Comparison of ENCODE assay signal across 14 cellular contexts in the genomic region with DNA sequence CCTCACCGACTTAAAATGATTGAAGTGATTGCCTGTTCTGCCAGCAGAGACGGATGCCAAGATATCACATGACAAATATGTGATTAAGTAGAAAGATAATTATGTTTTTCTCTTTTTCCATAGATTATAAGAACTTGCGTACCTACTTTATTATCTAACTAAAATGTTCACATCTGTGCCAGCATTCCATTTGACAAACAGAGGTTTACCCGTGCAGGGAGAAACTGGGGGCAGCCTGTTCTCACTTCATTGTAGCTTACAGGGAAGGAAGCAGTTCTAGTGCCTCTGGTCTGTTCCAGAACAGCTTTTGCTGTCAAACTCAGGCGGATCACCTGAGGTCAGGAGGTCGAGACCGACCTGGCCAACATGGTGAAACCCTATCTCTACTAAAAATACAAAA. TPM values are rescaled to one million over a fixed set of nuclear protein-coding genes. Genes with fewer than 3 reads are reported as not detected.
A peak's percentile ranks its signal among the peaks of the same experiment; 100 is the strongest.
DNase-seq lines count a peak whose midpoint lies in the region; ATAC-seq and TF ChIP-seq lines count a peak whose summit lies in the region.
"Had no signal": no experiment of that assay in that cellular context is flagged by ENCODE, and none has a peak within 500 bp of the region (broad histone marks: within the 10 kb centered on the region; RNA-seq: fewer than 3 reads in every experiment).

No MANE protein-coding gene starts in this region.

- 18 to 28% methylated on average over 7 of the region's 7 CpGs for WGBS in body of pancreas, 2 donors
- 80% methylated on average over 7 of the region's 7 CpGs for WGBS in esophagus muscularis mucosa

- H3K27ac ChIP-seq in HEK293 (ENCODE audit: extremely low read depth, low read depth, low read length) (no peak overlapping the region), body of pancreas (peak overlapping the region in 2 of 4 donors; percentile 31 to 42), parathyroid adenoma (peak overlapping the region; percentile 49), esophagus muscularis mucosa (replicated peaks in 1 of 4) (no peak overlapping the region)

- H3K9ac ChIP-seq in parathyroid adenoma, result no peak overlapping the region

- DNase-seq in body of pancreas (peak in 1 of 4 donors; percentile 18), esophagus muscularis mucosa (ENCODE audit: extremely low spot score) (no peak)
- DNase-seq in stimulated activated naive CD4-positive, alpha-beta T cell (lab: John Stamatoyannopoulos, UW), result no peak
- DNase-seq: C1 segment of cervical spinal cord; Caco-2; CD4-positive, alpha-beta memory T cell; DMS153; DND-41; GOT3 had no signal

- ATAC-seq in body of pancreas (peak; percentile 40), HG02973 (IDR thresholded peaks at IDR 0.05; ENCODE audit: unreplicated experiment) (no peak)

- H3K36me3 ChIP-seq in HEK293 (ENCODE audit: control insufficient read depth in 2 of 2, insufficient read depth in 1 of 2, low read length in 2 of 2) (no peaks in the 10 kb centered on the region; a peak in 1 of 3 replicates), body of pancreas (replicated peaks in 1 of 2; ENCODE audit: insufficient read depth in 1 of 2, low read depth in 2 of 2) (no peaks in the 10 kb centered on the region), parathyroid adenoma (ENCODE audit: control insufficient read depth, insufficient read depth, low read length) (no peaks in the 10 kb centered on the region), esophagus muscularis mucosa (no peaks in the 10 kb centered on the region)
- H3K36me3 ChIP-seq: HAP-1 had no signal

- peak overlapping the region; percentile 59 for H2AFZ ChIP-seq in parathyroid adenoma

- no peak overlapping the region for H3K4me2 ChIP-seq in parathyroid adenoma (ENCODE audit: low read length)

- no peaks in the 10 kb centered on the region for H3K9me3 ChIP-seq in HEK293 (ENCODE audit: control insufficient read depth, insufficient read depth, low read depth, low read length)
- no peaks in the 10 kb centered on the region for H3K9me3 ChIP-seq in body of pancreas
- no peaks in the 10 kb centered on the region for H3K9me3 ChIP-seq in parathyroid adenoma (ENCODE audit: control insufficient read depth, low read length)
- H3K9me3 ChIP-seq in esophagus muscularis mucosa, result no peaks in the 10 kb centered on the region
- H3K9me3 ChIP-seq: Caco-2 had no signal

- TF ChIP-seq POLR2A in body of pancreas (IDR thresholded peaks at IDR 0.05) (no peak), esophagus muscularis mucosa (IDR thresholded peaks at IDR 0.05; ENCODE audit: low read depth) (no peak)

- no peak overlapping the region for H3K4me3 ChIP-seq in HEK293 (ENCODE audit: low read depth, low read length)
- H3K4me3 ChIP-seq in body of pancreas, result no peak overlapping the region
- H3K4me3 ChIP-seq in parathyroid adenoma (ENCODE audit: low read depth, low read length), result no peak overlapping the region
- H3K4me3 ChIP-seq in esophagus muscularis mucosa, result no peak overlapping the region
- H3K4me3 ChIP-seq: HAP-1 had no signal

- intact Hi-C loops in body of pancreas (cut with DNase I) (no loop called here), esophagus muscularis mucosa (cut with DNase I) (no loop called here)

- no peak for TF ChIP-seq EP300 in esophagus muscularis mucosa (IDR thresholded peaks at IDR 0.05)

- H3K4me1 ChIP-seq in HEK293 (ENCODE audit: control insufficient read depth, insufficient read depth, low read length), result no peaks in the 10 kb centered on the region
- H3K4me1 ChIP-seq in body of pancreas, result peaks cover 15% of the 10 kb centered on the region
- H3K4me1 ChIP-seq in parathyroid adenoma, result peaks cover 33% of the 10 kb centered on the region
- no peaks in the 10 kb centered on the region for H3K4me1 ChIP-seq in esophagus muscularis mucosa

- TF ChIP-seq CTCF in HEK293 (tag by site-specific recombination; IDR thresholded peaks at IDR 0.05), result no peak
- no peak for TF ChIP-seq CTCF in body of pancreas (IDR thresholded peaks at IDR 0.05)
- no peak for TF ChIP-seq CTCF in parathyroid adenoma (IDR thresholded peaks at IDR 0.05)
- no peak for TF ChIP-seq CTCF in esophagus muscularis mucosa (IDR thresholded peaks at IDR 0.05)

- no peaks in the 10 kb centered on the region for H3K27me3 ChIP-seq in body of pancreas
- H3K27me3 ChIP-seq in parathyroid adenoma (ENCODE audit: control insufficient read depth, insufficient read depth, low read length), result no peaks in the 10 kb centered on the region
- no peaks in the 10 kb centered on the region for H3K27me3 ChIP-seq in esophagus muscularis mucosa

- H3K79me2 ChIP-seq in parathyroid adenoma, result no peaks in the 10 kb centered on the region

- POLR2A ChIA-PET in HEK293 (lab: Yijun Ruan, JAX), result no interaction called here

- CTCF ChIA-PET in HEK293 (lab: Yijun Ruan, JAX), result interaction anchor here (0.6 to 4.6 kb wide), 2 partner anchors 10 to 14 kb away, joined by 6 to 39 read pairs; no protein-coding TSS in a partner anchor

TF ChIP-seq in HEK293, 187 proteins besides CTCF, POLR2A, EP300 and RAD21:
- TF ChIP-seq ZBTB17 (tag by site-specific recombination; IDR thresholded peaks at IDR 0.05) (no peak), ZNF600 (tag by site-specific recombination; IDR thresholded peaks at IDR 0.05) (peak; percentile 77)
- TF ChIP-seq, protein P1, sequence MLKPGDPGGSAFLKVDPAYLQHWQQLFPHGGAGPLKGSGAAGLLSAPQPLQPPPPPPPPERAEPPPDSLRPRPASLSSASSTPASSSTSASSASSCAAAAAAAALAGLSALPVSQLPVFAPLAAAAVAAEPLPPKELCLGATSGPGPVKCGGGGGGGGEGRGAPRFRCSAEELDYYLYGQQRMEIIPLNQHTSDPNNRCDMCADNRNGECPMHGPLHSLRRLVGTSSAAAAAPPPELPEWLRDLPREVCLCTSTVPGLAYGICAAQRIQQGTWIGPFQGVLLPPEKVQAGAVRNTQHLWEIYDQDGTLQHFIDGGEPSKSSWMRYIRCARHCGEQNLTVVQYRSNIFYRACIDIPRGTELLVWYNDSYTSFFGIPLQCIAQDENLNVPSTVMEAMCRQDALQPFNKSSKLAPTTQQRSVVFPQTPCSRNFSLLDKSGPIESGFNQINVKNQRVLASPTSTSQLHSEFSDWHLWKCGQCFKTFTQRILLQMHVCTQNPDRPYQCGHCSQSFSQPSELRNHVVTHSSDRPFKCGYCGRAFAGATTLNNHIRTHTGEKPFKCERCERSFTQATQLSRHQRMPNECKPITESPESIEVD (tag by site-specific recombination; IDR thresholded peaks at IDR 0.05), result peak; percentile 88

RNA-seq across cellular contexts. Expression of a gene that starts 29.6 kb away (rescaled TPM):
- total RNA-seq in body of pancreas (not detected), esophagus muscularis mucosa (under 1 TPM; 0.17 to 0.50 (median 0.40) TPM)
- total RNA-seq: A673 had no signal

RNA-seq across cellular contexts. Expression of a gene that starts 31.3 kb away (rescaled TPM):
- 100 to 1,000 TPM; 111 to 183 TPM for total RNA-seq in body of pancreas
- total RNA-seq in esophagus muscularis mucosa, result 10 to 100 TPM; 13.3 to 38.3 (median 23.7) TPM

RNA-seq across cellular contexts. Expression of a gene that starts 51.3 kb away (rescaled TPM):
- total RNA-seq in body of pancreas (10 to 100 TPM; 25.4 to 26.4 TPM), esophagus muscularis mucosa (10 to 100 TPM; 20.7 to 32.1 (median 23.7) TPM)
